In genomic region chr1:30472526-30472925, GRCh38 we compare ENCODE assay signal across 22 cellular contexts.
DNase-seq lines count a peak whose midpoint lies in the region; ATAC-seq and TF ChIP-seq lines count a peak whose summit lies in the region.
"Had no signal": no experiment of that assay in that cellular context is flagged by ENCODE, and none has a peak within 500 bp of the region (broad histone marks: within the 10 kb centered on the region; RNA-seq: fewer than 3 reads in every experiment).

No MANE protein-coding gene starts in this region.

- POLR2A ChIA-PET in SK-N-SH (lab: Yijun Ruan, JAX): no interaction called here
- POLR2A ChIA-PET in naive thymus-derived CD4-positive, alpha-beta T cell (lab: Charles Lee): no interaction called here

- no peaks in the 10 kb centered on the region for H3K36me3 ChIP-seq in SK-N-SH (replicated peaks in 1 of 2; ENCODE audit: control insufficient read depth in 1 of 2, insufficient read depth in 2 of 2, low read length in 1 of 2)
- H3K36me3 ChIP-seq in neuronal stem cell (replicated peaks in 1 of 2; ENCODE audit: control insufficient read depth in 2 of 2, insufficient read depth in 2 of 2, low read length in 2 of 2): no peaks in the 10 kb centered on the region
- H3K36me3 ChIP-seq in spleen: no peaks in the 10 kb centered on the region
- no peaks in the 10 kb centered on the region for H3K36me3 ChIP-seq in naive thymus-derived CD4-positive, alpha-beta T cell (ENCODE audit: control insufficient read depth in 2 of 3, insufficient read depth in 3 of 3, low read length in 3 of 3)

- H3K79me2 ChIP-seq in SK-N-SH (ENCODE audit: insufficient read depth): no peaks in the 10 kb centered on the region

- H3K9me3 ChIP-seq in SK-N-SH (no peaks in the 10 kb centered on the region), neuronal stem cell (replicated peaks in 1 of 2; ENCODE audit: control insufficient read depth in 2 of 2, insufficient read depth in 1 of 2, low read depth in 1 of 2, low read length in 2 of 2) (no peaks in the 10 kb centered on the region), spleen (no peaks in the 10 kb centered on the region)
- H3K9me3 ChIP-seq in naive thymus-derived CD4-positive, alpha-beta T cell (ENCODE audit: control insufficient read depth in 2 of 3, low read length in 3 of 3): no peaks in the 10 kb centered on the region

- no peak overlapping the region for H3K4me3 ChIP-seq in SK-N-SH (ENCODE audit: low read depth in 2 of 2, low read length in 1 of 2)
- H3K4me3 ChIP-seq in neuronal stem cell (ENCODE audit: low read length in 2 of 2): no peak overlapping the region
- H3K4me3 ChIP-seq in spleen: no peak overlapping the region
- no peak overlapping the region for H3K4me3 ChIP-seq in naive thymus-derived CD4-positive, alpha-beta T cell (ENCODE audit: low read length)

- no peaks in the 10 kb centered on the region for H3F3A ChIP-seq in SK-N-SH (replicated peaks; ENCODE audit: insufficient read depth)

- peaks cover 2% of the 10 kb centered on the region for H3K79me1 ChIP-seq in neuronal stem cell (ENCODE audit: low read depth, low read length)

- H3K4me1 ChIP-seq in SK-N-SH (ENCODE audit: control insufficient read depth in 1 of 2, insufficient read depth in 2 of 2, low read depth in 1 of 2, low read length in 1 of 2): no peaks in the 10 kb centered on the region; a peak in 1 of 4 replicates
- no peaks in the 10 kb centered on the region for H3K4me1 ChIP-seq in neuronal stem cell (ENCODE audit: control insufficient read depth in 2 of 2, insufficient read depth in 1 of 2, low read depth in 1 of 2, low read length in 2 of 2)
- no peaks in the 10 kb centered on the region for H3K4me1 ChIP-seq in spleen
- no peaks in the 10 kb centered on the region for H3K4me1 ChIP-seq in naive thymus-derived CD4-positive, alpha-beta T cell (ENCODE audit: control insufficient read depth in 2 of 2, insufficient read depth in 2 of 2, low read length in 2 of 2)

- no peaks in the 10 kb centered on the region for H3K27me3 ChIP-seq in SK-N-SH (ENCODE audit: insufficient read depth)
- peaks cover 0 to 6% (median 0%) of the 10 kb centered on the region in 3 experiments for H3K27me3 ChIP-seq in neuronal stem cell (ENCODE audit: control insufficient read depth in 3 of 3, insufficient read depth in 3 of 3, low read depth in 1 of 3, low read length in 3 of 3)
- peaks cover 0 to 21% (median 0%) of the 10 kb centered on the region in 7 donors for H3K27me3 ChIP-seq in spleen (replicated peaks in 1 of 7)
- H3K27me3 ChIP-seq in naive thymus-derived CD4-positive, alpha-beta T cell (ENCODE audit: control insufficient read depth in 2 of 2, insufficient read depth in 2 of 2, low read length in 2 of 2): no peaks in the 10 kb centered on the region

- WGBS in SK-N-SH (ENCODE audit: low lambda C conversion rate): 13% methylated on average over 3 of the region's 7 CpGs
- WGBS in neuronal stem cell (ENCODE audit: extremely low coverage in 2 of 2, insufficient read length in 2 of 2, insufficient replicate concordance in 1 of 2), 2 donors: no CpG with 5 or more reads among the region's 7 CpGs
- 76 to 86% (median 79%) methylated on average over 6 to 7 of the region's 7 CpGs for WGBS in spleen, 5 donors

- DNase-seq in SK-N-SH (no peak), left cardiac atrium (no peak), Right ventricle myocardium inferior (ENCODE audit: missing footprints) (no peak), neuronal stem cell (ENCODE audit: low spot score) (no peak), spleen (peak; percentile 47), endothelial cell (ENCODE audit: low spot score) (no peak)
- no peak for DNase-seq in naive thymus-derived CD4-positive, alpha-beta T cell
- DNase-seq: 8988T; Calu3; CD8-positive, alpha-beta memory T cell; GOT3; HCEC 1CT; KG1; NCI-H1092; NCI-H1436; NCI-H187 treated with DMSO at 0.1 percent for 48 hours; NCI-H2107; NCI-H510A; NCI-H748 treated with DMSO at 0.1 percent for 48 hours had no signal

- no peak overlapping the region for H3K4ac ChIP-seq in neuronal stem cell (ENCODE audit: low read length)

- H2BK12ac ChIP-seq in neuronal stem cell (ENCODE audit: low read length): no peak overlapping the region

- TF ChIP-seq POLR2A in spleen (IDR thresholded peaks at IDR 0.05): no peak

- CTCF ChIA-PET in SK-N-SH (lab: Yijun Ruan, JAX): no interaction called here
- CTCF ChIA-PET in naive thymus-derived CD4-positive, alpha-beta T cell (lab: Charles Lee): no interaction called here

- TF ChIP-seq CTCF in SK-N-SH (IDR thresholded peaks at IDR 0.05) (no peak), spleen (IDR thresholded peaks at IDR 0.05 in 8 of 11, conservative IDR thresholded peaks at IDR 0.05 in 3 of 11) (no peak), endothelial cell (IDR thresholded peaks at IDR 0.05; ENCODE audit: unreplicated experiment) (no peak)

- no peak overlapping the region for H2AFZ ChIP-seq in SK-N-SH (ENCODE audit: low read depth)
- no peak overlapping the region for H2AFZ ChIP-seq in neuronal stem cell (ENCODE audit: low read length)

- no peak overlapping the region for H3K4me3 Mint-ChIP-seq in naive thymus-derived CD4-positive, alpha-beta T cell
- no peak overlapping the region for H3K4me3 Mint-ChIP-seq in endothelial cell (ENCODE audit: unreplicated experiment)
- H3K4me3 Mint-ChIP-seq: CD8-positive, alpha-beta memory T cell had no signal

- H2AK5ac ChIP-seq in neuronal stem cell (ENCODE audit: low read depth, low read length): no peak overlapping the region

- ATAC-seq in SK-N-SH treated with all-trans-retinoic acid at 6 μM for 48 hours (no peak), left cardiac atrium (peak; percentile 35 to 67), Right ventricle myocardium inferior (no peak)
- ATAC-seq in naive thymus-derived CD4-positive, alpha-beta T cell: no peak
- ATAC-seq: Panc1 had no signal

- H3K4me2 ChIP-seq in SK-N-SH (no peak overlapping the region), neuronal stem cell (ENCODE audit: insufficient read depth, low read length, poor library complexity, severe bottlenecking) (no peak overlapping the region)

- H3K9ac ChIP-seq in SK-N-SH (no peak overlapping the region), neuronal stem cell (ENCODE audit: low read depth, low read length, poor library complexity) (no peak overlapping the region)

- H3K18ac ChIP-seq in neuronal stem cell (ENCODE audit: low read length): peak overlapping the region; percentile 54

- intact Hi-C loops in left cardiac atrium (cut with DNase I): no loop called here
- intact Hi-C loops in Right ventricle myocardium inferior (cut with DNase I): no loop called here
- intact Hi-C loops in spleen (cut with DNase I; ENCODE audit: low total_unique reads): no loop called here
- intact Hi-C loops in naive thymus-derived CD4-positive, alpha-beta T cell (cut with micrococcal nuclease): no loop called here

- H3K9me3 Mint-ChIP-seq in naive thymus-derived CD4-positive, alpha-beta T cell: no peaks in the 10 kb centered on the region
- peaks cover 4% of the 10 kb centered on the region for H3K9me3 Mint-ChIP-seq in endothelial cell (ENCODE audit: unreplicated experiment)

- H4K91ac ChIP-seq in neuronal stem cell (ENCODE audit: low read depth, low read length, poor library complexity): no peak overlapping the region

- no peak overlapping the region for H2BK5ac ChIP-seq in neuronal stem cell (ENCODE audit: low read length)

- no peak for TF ChIP-seq EP300 in SK-N-SH (IDR thresholded peaks at IDR 0.05; ENCODE audit: borderline replicate concordance in 1 of 2, low read depth in 1 of 2, low read length in 1 of 2)

- no peaks in the 10 kb centered on the region for H3K9me2 ChIP-seq in SK-N-SH

- H3K14ac ChIP-seq in neuronal stem cell (ENCODE audit: low read length): no peak overlapping the region

- H3K27me3 Mint-ChIP-seq in naive thymus-derived CD4-positive, alpha-beta T cell: peaks cover 0 to 12% (median 5%) of the 10 kb centered on the region in 5 donors
- peaks cover 7% of the 10 kb centered on the region for H3K27me3 Mint-ChIP-seq in endothelial cell (ENCODE audit: unreplicated experiment)

- H3K27ac ChIP-seq in SK-N-SH (ENCODE audit: low read depth in 2 of 2, low read length in 1 of 2): no peak overlapping the region
- no peak overlapping the region for H3K27ac ChIP-seq in neuronal stem cell (replicated peaks; ENCODE audit: low read length)
- H3K27ac ChIP-seq in spleen: no peak overlapping the region
- H3K27ac ChIP-seq in naive thymus-derived CD4-positive, alpha-beta T cell (ENCODE audit: low read depth, low read length): no peak overlapping the region
- H3K27ac ChIP-seq: C4-2B had no signal

- no peak overlapping the region for H3K23ac ChIP-seq in neuronal stem cell (ENCODE audit: low read depth, low read length, poor library complexity)

- no peak overlapping the region for H2BK15ac ChIP-seq in neuronal stem cell (ENCODE audit: low read length)

- H3K36me3 Mint-ChIP-seq in naive thymus-derived CD4-positive, alpha-beta T cell: no peaks in the 10 kb centered on the region
- H3K36me3 Mint-ChIP-seq in endothelial cell (ENCODE audit: low read depth, unreplicated experiment): no peaks in the 10 kb centered on the region
- H3K36me3 Mint-ChIP-seq: CD8-positive, alpha-beta memory T cell had no signal

- no peaks in the 10 kb centered on the region for H4K20me1 ChIP-seq in SK-N-SH (ENCODE audit: insufficient read depth)

- TF ChIP-seq RAD21 in SK-N-SH (IDR thresholded peaks at IDR 0.05; ENCODE audit: low read length): 0 out of 2 replicates have a peak, but pooled peaks have one; percentile 10

- no peaks in the 10 kb centered on the region for H3K4me1 Mint-ChIP-seq in naive thymus-derived CD4-positive, alpha-beta T cell
- peaks cover 4% of the 10 kb centered on the region for H3K4me1 Mint-ChIP-seq in endothelial cell (ENCODE audit: unreplicated experiment)
- H3K4me1 Mint-ChIP-seq: CD8-positive, alpha-beta memory T cell had no signal

- no peak overlapping the region for H3K27ac Mint-ChIP-seq in naive thymus-derived CD4-positive, alpha-beta T cell
- no peak overlapping the region for H3K27ac Mint-ChIP-seq in endothelial cell (ENCODE audit: unreplicated experiment)

- no peak overlapping the region for H2BK120ac ChIP-seq in neuronal stem cell (ENCODE audit: low read depth, low read length)

- no peak overlapping the region for H4K8ac ChIP-seq in neuronal stem cell (ENCODE audit: low read depth, low read length)

TF ChIP-seq in SK-N-SH treated with all-trans-retinoic acid at 6 μM for 48 hours, 23 proteins besides CTCF, POLR2A, EP300 and RAD21:
- TF ChIP-seq CREB5 (CRISPR knock-in tag; IDR thresholded peaks at IDR 0.05; ENCODE audit: low read depth): no peak
- no peak for TF ChIP-seq PPARA (CRISPR knock-in tag; IDR thresholded peaks at IDR 0.05; ENCODE audit: borderline replicate concordance)
TF ChIP-seq in SK-N-SH treated with all-trans-retinoic acid at 6 μM for 48 hours: peak in this region for 0.

Comparison
In these comparisons a context has a peak if more than half of its experiments do, and no peak if none do; other contexts are left out.
1. ATAC-seq: peak in left cardiac atrium (2 of 2); none in SK-N-SH treated with all-trans-retinoic acid at 6 μM for 48 hours (single experiment), Right ventricle myocardium inferior (single experiment) and naive thymus-derived CD4-positive, alpha-beta T cell (single experiment).